Comparison of ENCODE assay signal across 1 cellular context in genomic region chrX:46961097-46961496, GRCh38.
TF ChIP-seq lines count a peak whose summit lies in the region.

No MANE protein-coding gene starts in this region.

TF ChIP-seq in WTC11, 78 proteins besides CTCF, POLR2A, EP300 and RAD21 (continued from another document):
- TF ChIP-seq, protein P1, sequence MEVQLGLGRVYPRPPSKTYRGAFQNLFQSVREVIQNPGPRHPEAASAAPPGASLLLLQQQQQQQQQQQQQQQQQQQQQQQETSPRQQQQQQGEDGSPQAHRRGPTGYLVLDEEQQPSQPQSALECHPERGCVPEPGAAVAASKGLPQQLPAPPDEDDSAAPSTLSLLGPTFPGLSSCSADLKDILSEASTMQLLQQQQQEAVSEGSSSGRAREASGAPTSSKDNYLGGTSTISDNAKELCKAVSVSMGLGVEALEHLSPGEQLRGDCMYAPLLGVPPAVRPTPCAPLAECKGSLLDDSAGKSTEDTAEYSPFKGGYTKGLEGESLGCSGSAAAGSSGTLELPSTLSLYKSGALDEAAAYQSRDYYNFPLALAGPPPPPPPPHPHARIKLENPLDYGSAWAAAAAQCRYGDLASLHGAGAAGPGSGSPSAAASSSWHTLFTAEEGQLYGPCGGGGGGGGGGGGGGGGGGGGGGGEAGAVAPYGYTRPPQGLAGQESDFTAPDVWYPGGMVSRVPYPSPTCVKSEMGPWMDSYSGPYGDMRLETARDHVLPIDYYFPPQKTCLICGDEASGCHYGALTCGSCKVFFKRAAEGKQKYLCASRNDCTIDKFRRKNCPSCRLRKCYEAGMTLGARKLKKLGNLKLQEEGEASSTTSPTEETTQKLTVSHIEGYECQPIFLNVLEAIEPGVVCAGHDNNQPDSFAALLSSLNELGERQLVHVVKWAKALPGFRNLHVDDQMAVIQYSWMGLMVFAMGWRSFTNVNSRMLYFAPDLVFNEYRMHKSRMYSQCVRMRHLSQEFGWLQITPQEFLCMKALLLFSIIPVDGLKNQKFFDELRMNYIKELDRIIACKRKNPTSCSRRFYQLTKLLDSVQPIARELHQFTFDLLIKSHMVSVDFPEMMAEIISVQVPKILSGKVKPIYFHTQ (CRISPR knock-in tag; IDR thresholded peaks at IDR 0.05), result no peak
- TF ChIP-seq ZNF219 (CRISPR knock-in tag; IDR thresholded peaks at IDR 0.05; ENCODE audit: borderline replicate concordance) (no peak), TCF7 (CRISPR knock-in tag; IDR thresholded peaks at IDR 0.05; ENCODE audit: low read depth) (no peak), IRF2 (CRISPR knock-in tag; IDR thresholded peaks at IDR 0.05; ENCODE audit: borderline replicate concordance, low read depth) (no peak)
- TF ChIP-seq, protein P2, sequence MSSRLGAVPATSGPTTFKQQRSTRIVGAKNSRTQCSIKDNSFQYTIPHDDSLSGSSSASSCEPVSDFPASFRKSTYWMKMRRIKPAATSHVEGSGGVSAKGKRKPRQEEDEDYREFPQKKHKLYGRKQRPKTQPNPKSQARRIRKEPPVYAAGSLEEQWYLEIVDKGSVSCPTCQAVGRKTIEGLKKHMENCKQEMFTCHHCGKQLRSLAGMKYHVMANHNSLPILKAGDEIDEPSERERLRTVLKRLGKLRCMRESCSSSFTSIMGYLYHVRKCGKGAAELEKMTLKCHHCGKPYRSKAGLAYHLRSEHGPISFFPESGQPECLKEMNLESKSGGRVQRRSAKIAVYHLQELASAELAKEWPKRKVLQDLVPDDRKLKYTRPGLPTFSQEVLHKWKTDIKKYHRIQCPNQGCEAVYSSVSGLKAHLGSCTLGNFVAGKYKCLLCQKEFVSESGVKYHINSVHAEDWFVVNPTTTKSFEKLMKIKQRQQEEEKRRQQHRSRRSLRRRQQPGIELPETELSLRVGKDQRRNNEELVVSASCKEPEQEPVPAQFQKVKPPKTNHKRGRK (CRISPR knock-in tag; IDR thresholded peaks at IDR 0.05; ENCODE audit: borderline replicate concordance), result no peak
TF ChIP-seq in WTC11: peak in this region for 0.
